2 cellular contexts compared by ENCODE assay signal in genomic region chr10:59907537-59907917, GRCh38.
TF ChIP-seq lines count a peak whose summit lies in the region.

No MANE protein-coding gene starts in this region.

TF ChIP-seq in SK-N-SH, 30 proteins besides CTCF, POLR2A, EP300 and RAD21 (continued from another document):
- TF ChIP-seq REST (IDR thresholded peaks at IDR 0.05; ENCODE audit: low read depth, low read length) (no peak), RXRA (IDR thresholded peaks at IDR 0.05; ENCODE audit: borderline replicate concordance, low read depth) (no peak), GABPA (IDR thresholded peaks at IDR 0.05; ENCODE audit: low read depth) (no peak)

TF ChIP-seq in SK-N-SH treated with all-trans-retinoic acid at 6 μM for 48 hours, 23 proteins besides CTCF, POLR2A, EP300 and RAD21 (continued from another document):
- TF ChIP-seq PATZ1 (CRISPR knock-in tag; IDR thresholded peaks at IDR 0.05; ENCODE audit: borderline replicate concordance) = no peak
TF ChIP-seq in SK-N-SH treated with all-trans-retinoic acid at 6 μM for 48 hours: peak in this region for 0.
